8 cellular contexts compared by ENCODE assay signal in the genomic region with DNA sequence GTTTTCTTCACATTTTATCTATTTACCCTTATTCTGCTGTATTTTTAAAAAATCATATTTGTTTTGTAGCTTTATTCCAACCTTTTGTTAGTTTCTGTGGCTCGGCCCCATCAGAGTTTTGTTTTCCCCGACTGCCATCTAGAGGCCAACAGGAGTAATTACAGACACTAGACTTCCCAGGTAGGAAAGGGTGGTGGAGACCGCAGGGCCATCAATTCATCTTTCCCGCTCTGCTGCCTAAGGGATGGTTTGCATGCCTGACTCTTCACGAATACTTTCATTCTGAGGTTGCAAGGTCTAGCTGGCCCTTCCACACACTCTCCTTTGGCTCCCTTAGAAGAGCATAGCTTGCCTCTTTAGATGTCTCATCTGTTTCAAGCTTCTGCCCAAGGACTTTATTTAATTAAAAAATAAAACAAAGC. TPM values are rescaled to one million over a fixed set of nuclear protein-coding genes. Genes with fewer than 3 reads are reported as not detected.
DNase-seq lines count a peak whose midpoint lies in the region; ATAC-seq and TF ChIP-seq lines count a peak whose summit lies in the region.

No MANE protein-coding gene starts in this region.

- no peak for TF ChIP-seq EP300 in suprapubic skin (IDR thresholded peaks at IDR 0.05)

- H3K27me3 ChIP-seq in lung (ENCODE audit: control insufficient read depth, insufficient read depth) = no peaks in the 10 kb centered on the region
- no peaks in the 10 kb centered on the region for H3K27me3 ChIP-seq in suprapubic skin

- H3K4me1 ChIP-seq in lung (ENCODE audit: control insufficient read depth in 2 of 2, insufficient read depth in 2 of 2, low read length in 2 of 2) = peaks cover 0 to 3% of the 10 kb centered on the region in 2 donors
- H3K4me1 ChIP-seq in suprapubic skin = peaks cover 5% of the 10 kb centered on the region

- H3K27ac ChIP-seq in VCaP (no peak overlapping the region), lung (ENCODE audit: low read depth in 1 of 2, low read length in 1 of 2) (no peak overlapping the region), suprapubic skin (no peak overlapping the region)

- DNase-seq in activated effector memory CD4-positive, alpha-beta T cell treated with Interleukin-2 at 50 U/mL for 16 hours = peak; percentile 15
- DNase-seq in activated effector memory CD4-positive, alpha-beta T cell treated with anti-CD3 and anti-CD28 coated beads, Interleukin-2, amount 50 U/mL, for 16 hours = no peak
- DNase-seq in NB4 (ENCODE audit: low read depth) (peak; percentile 59), dermis blood vessel endothelial cell (peak; percentile 76), lung (ENCODE audit: low spot score) (no peak), suprapubic skin (ENCODE audit: low spot score in 2 of 2) (peak in 1 of 2 donors; percentile 6)

- peak; percentile 82 for ATAC-seq in lung (ENCODE audit: insufficient read depth, low FRiP score)
- no peak for ATAC-seq in HG03280 (IDR thresholded peaks at IDR 0.05; ENCODE audit: unreplicated experiment)

- 1 to 3% methylated on average over 5 of the region's 5 CpGs for WGBS in lung, 2 donors
- 0% methylated on average over 5 of the region's 5 CpGs for WGBS in suprapubic skin

- TF ChIP-seq CTCF in NB4 (IDR thresholded peaks at IDR 0.05; ENCODE audit: low read depth, low read length) = peak; percentile 48
- TF ChIP-seq CTCF in VCaP (conservative IDR thresholded peaks at IDR 0.05) = peak; percentile 83
- peak; percentile 86 for TF ChIP-seq CTCF in lung (IDR thresholded peaks at IDR 0.05; ENCODE audit: control extremely low read depth, extremely low read depth)
- TF ChIP-seq CTCF in suprapubic skin (IDR thresholded peaks at IDR 0.05) = peak; percentile 66 to 86

- H3K36me3 ChIP-seq in lung (ENCODE audit: control insufficient read depth in 2 of 2, insufficient read depth in 2 of 2, low read length in 2 of 2) (no peaks in the 10 kb centered on the region), suprapubic skin (no peaks in the 10 kb centered on the region)

- H3K4me3 ChIP-seq in NB4 (ENCODE audit: low read depth, low read length) (no peak overlapping the region), lung (no peak overlapping the region), suprapubic skin (no peak overlapping the region)

- TF ChIP-seq POLR2A in NB4 (IDR thresholded peaks at IDR 0.05; ENCODE audit: extremely low read depth, insufficient read length) (no peak), suprapubic skin (IDR thresholded peaks at IDR 0.05) (no peak)

- no peaks in the 10 kb centered on the region for H3K9me3 ChIP-seq in lung (ENCODE audit: control insufficient read depth in 2 of 2, insufficient read depth in 1 of 2, low read length in 1 of 2)
- H3K9me3 ChIP-seq in suprapubic skin = no peaks in the 10 kb centered on the region

RNA-seq across cellular contexts. Expression of gene LYZL2, which starts 38.3 kb away (rescaled TPM):
- total RNA-seq in dermis blood vessel endothelial cell (not detected in 2 replicates), lung (not detected), suprapubic skin (not detected)
- not detected for polyA plus RNA-seq in lung

Comparison
In these comparisons a context has a peak if more than half of its experiments do, and no peak if none do; other contexts are left out.
1. DNase-seq: peak in activated effector memory CD4-positive, alpha-beta T cell treated with Interleukin-2 at 50 U/mL for 16 hours (single experiment), NB4 (single experiment) and dermis blood vessel endothelial cell (single experiment); none in activated effector memory CD4-positive, alpha-beta T cell treated with anti-CD3 and anti-CD28 coated beads, Interleukin-2, amount 50 U/mL, for 16 hours (single experiment) and lung (single experiment).
2. Peak in every context shown above with its lines, with median percentiles within 50 percentile points of each other: CTCF ChIP-seq.